Comparison of ENCODE assay signal across 16 cellular contexts in genomic region chr17:20275653-20276052, GRCh38.
DNase-seq lines count a peak whose midpoint lies in the region; ATAC-seq and TF ChIP-seq lines count a peak whose summit lies in the region.
"Had no signal": no experiment of that assay in that cellular context is flagged by ENCODE, and none has a peak within 500 bp of the region (broad histone marks: within the 10 kb centered on the region; RNA-seq: fewer than 3 reads in every experiment).

No MANE protein-coding gene starts in this region.

- no peak overlapping the region for H3K9ac ChIP-seq in colonic mucosa (ENCODE audit: low read depth in 2 of 2, low read length in 2 of 2)

- DNase-seq in activated CD8-positive, alpha-beta memory T cell treated with anti-CD3 and anti-CD28 coated beads for 24 hours, result peak; percentile 50
- DNase-seq in activated CD8-positive, alpha-beta memory T cell treated with anti-CD3 and anti-CD28 coated beads, Interleukin-2, amount 50 U/mL, for 4 hours, result no peak
- DNase-seq in CD4-positive, alpha-beta memory T cell, result no peak
- no peak for DNase-seq in T-helper 17 cell
- peak; percentile 21 for DNase-seq in epithelial cell of esophagus (ENCODE audit: low read depth)
- no peak for DNase-seq in NCI-H2227 (lab: John Stamatoyannopoulos, UW; ENCODE audit: unreplicated experiment)
- DNase-seq in colonic mucosa, result no peak
- DNase-seq: ACHN, DMS 273 treated with DMSO at 0.1 percent for 48 hours, KG1, NCI-H1092, NCI-H446, NCI-H748 treated with DMSO at 0.1 percent for 48 hours, Right ventricle myocardium superior had no signal

- H3K36me3 ChIP-seq in CD4-positive, alpha-beta memory T cell (ENCODE audit: insufficient read depth, low read length), result no peaks in the 10 kb centered on the region
- H3K36me3 ChIP-seq in colonic mucosa, result no peaks in the 10 kb centered on the region

- no peaks in the 10 kb centered on the region for H3K9me3 Mint-ChIP-seq in CD4-positive, alpha-beta memory T cell

- intact Hi-C loops in CD4-positive, alpha-beta memory T cell (cut with micrococcal nuclease), result no loop called here
- intact Hi-C loops in colonic mucosa (cut with DNase I), result no loop called here

- no peaks in the 10 kb centered on the region for H3K36me3 Mint-ChIP-seq in CD4-positive, alpha-beta memory T cell
- H3K36me3 Mint-ChIP-seq in T-helper 17 cell (ENCODE audit: low read depth), result no peaks in the 10 kb centered on the region

- H3K9me3 ChIP-seq in CD4-positive, alpha-beta memory T cell (ENCODE audit: control insufficient read depth in 1 of 2, low read length in 2 of 2), result no peaks in the 10 kb centered on the region
- H3K9me3 ChIP-seq in T-helper 17 cell (ENCODE audit: control insufficient read depth, low read length, poor library complexity, severe bottlenecking) (no peaks in the 10 kb centered on the region), colonic mucosa (no peaks in the 10 kb centered on the region)

- no peak overlapping the region for H3K4me3 ChIP-seq in CD4-positive, alpha-beta memory T cell (ENCODE audit: low read length in 2 of 2)
- H3K4me3 ChIP-seq in epithelial cell of esophagus (ENCODE audit: low read length) (no peak overlapping the region), colonic mucosa (no peak overlapping the region)

- peaks cover 72% of the 10 kb centered on the region for H3K4me1 ChIP-seq in CD4-positive, alpha-beta memory T cell (ENCODE audit: insufficient read depth, low read length)
- no peaks in the 10 kb centered on the region for H3K4me1 ChIP-seq in colonic mucosa

- no peak overlapping the region for H3K27ac ChIP-seq in CD4-positive, alpha-beta memory T cell (ENCODE audit: low read depth, low read length)
- no peak overlapping the region for H3K27ac ChIP-seq in colonic mucosa

- CTCF ChIA-PET in CD4-positive, alpha-beta memory T cell (lab: Charles Lee; ENCODE audit: partially characterized antibody), result interaction anchor here (1.0 to 2.4 kb wide), 4 partner anchors 11 to 49 kb away, joined by 3 to 12 read pairs (median 5); no protein-coding TSS in a partner anchor

- peaks cover 53 to 82% (median 70%) of the 10 kb centered on the region in 4 donors for H3K4me1 Mint-ChIP-seq in CD4-positive, alpha-beta memory T cell
- peaks cover 52% of the 10 kb centered on the region for H3K4me1 Mint-ChIP-seq in T-helper 17 cell

- no peaks in the 10 kb centered on the region for H3K27me3 Mint-ChIP-seq in CD4-positive, alpha-beta memory T cell
- no peaks in the 10 kb centered on the region for H3K27me3 Mint-ChIP-seq in T-helper 17 cell

- H3K27ac Mint-ChIP-seq in CD4-positive, alpha-beta memory T cell, result peak overlapping the region; percentile 37 to 94 (median 72)
- H3K27ac Mint-ChIP-seq in T-helper 17 cell, result peak overlapping the region; percentile 68

- TF ChIP-seq CTCF in epithelial cell of esophagus (IDR thresholded peaks at IDR 0.05; ENCODE audit: insufficient read depth, low read depth, low read length, missing control alignments), result no peak
- no peak for TF ChIP-seq CTCF in colonic mucosa (IDR thresholded peaks at IDR 0.05)

- peak overlapping the region in 7 of 8 donors; percentile 13 to 68 (median 50) for H3K4me3 Mint-ChIP-seq in CD4-positive, alpha-beta memory T cell
- H3K4me3 Mint-ChIP-seq in T-helper 17 cell, result peak overlapping the region; percentile 19

- peak; percentile 53 for ATAC-seq in T-helper 17 cell
- ATAC-seq in GM18517 (IDR thresholded peaks at IDR 0.05; ENCODE audit: unreplicated experiment), result no peak
- ATAC-seq: Panc1 had no signal

- POLR2A ChIA-PET in CD4-positive, alpha-beta memory T cell (lab: Charles Lee; ENCODE audit: partially characterized antibody), result interaction anchor here (0.8 to 1.1 kb wide), 2 partner anchors 43 to 768 kb away, joined by 3 read pairs; no protein-coding TSS in a partner anchor

- no peaks in the 10 kb centered on the region for H3K27me3 ChIP-seq in CD4-positive, alpha-beta memory T cell (ENCODE audit: insufficient read depth, low read length)
- no peaks in the 10 kb centered on the region for H3K27me3 ChIP-seq in colonic mucosa

Comparison
In these comparisons a context has a peak if more than half of its experiments do, and no peak if none do; other contexts are left out.
1. DNase-seq: peak in activated CD8-positive, alpha-beta memory T cell treated with anti-CD3 and anti-CD28 coated beads for 24 hours (single experiment) and epithelial cell of esophagus (single experiment); none in activated CD8-positive, alpha-beta memory T cell treated with anti-CD3 and anti-CD28 coated beads, Interleukin-2, amount 50 U/mL, for 4 hours (single experiment), CD4-positive, alpha-beta memory T cell (0 of 5), T-helper 17 cell (0 of 3), NCI-H2227 (single experiment) and colonic mucosa (single experiment).